Comparison of ENCODE assay signal across 1 cellular context in the genomic region with DNA sequence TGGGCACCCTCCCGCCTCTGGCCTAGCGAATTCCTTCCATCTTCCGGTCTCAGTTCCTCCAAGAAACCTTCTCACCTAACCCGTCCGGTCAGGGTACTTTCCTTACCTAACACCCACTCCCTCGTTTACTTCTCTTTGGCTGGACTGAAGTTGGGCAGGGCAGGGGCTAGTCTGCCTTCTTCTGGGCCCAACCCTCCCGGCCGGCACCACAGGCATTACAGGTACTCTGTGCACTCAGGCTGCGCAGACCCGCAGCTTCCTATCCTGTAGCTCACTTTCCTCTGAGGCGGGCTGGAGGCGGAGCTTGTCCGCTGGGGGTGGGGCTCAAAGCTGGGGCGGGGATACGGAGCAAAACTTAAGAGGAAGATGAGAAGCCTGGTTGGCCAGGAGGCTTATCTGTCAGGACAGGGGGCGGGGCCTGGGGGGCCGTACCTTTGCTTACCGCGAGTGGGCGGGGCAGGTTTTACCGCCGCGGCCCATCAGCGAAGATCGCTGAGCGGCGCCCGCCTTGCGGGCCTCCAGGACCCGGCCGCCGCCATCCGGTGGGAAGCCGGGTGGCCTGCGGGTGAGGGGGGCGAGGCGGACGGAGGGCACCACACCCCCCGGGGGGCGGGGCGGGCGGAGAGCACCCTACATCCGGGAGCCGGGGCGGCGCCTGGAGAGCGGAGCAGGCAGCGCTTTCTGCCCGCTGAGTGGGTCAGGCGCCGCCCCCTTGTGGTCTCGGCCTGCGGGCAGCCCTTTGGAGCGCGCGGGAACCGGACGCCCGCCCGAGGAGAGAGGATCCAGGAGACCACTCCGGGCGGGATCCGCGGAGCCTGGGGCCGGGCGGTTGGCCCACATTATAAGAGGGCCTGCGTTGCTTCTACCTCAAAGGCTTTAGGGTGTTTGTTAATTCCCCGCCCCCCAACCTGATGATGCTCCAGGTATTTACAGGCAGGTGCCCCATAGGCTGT.
TF ChIP-seq lines count a peak whose summit lies in the region.

No MANE protein-coding gene starts in this region.

TF ChIP-seq in HEK293, 187 proteins besides CTCF, POLR2A, EP300 and RAD21 (continued from another document):
- TF ChIP-seq ZNF654 (tag by site-specific recombination; IDR thresholded peaks at IDR 0.05; ENCODE audit: low read depth) (no peak; the same call in 1 of the 2 replicates), ZBTB8A (tag by site-specific recombination; IDR thresholded peaks at IDR 0.05) (peak; percentile 98), ZIC2 (tag by site-specific recombination; IDR thresholded peaks at IDR 0.05) (peak; percentile 71), RBAK (tag by site-specific recombination; IDR thresholded peaks at IDR 0.05) (no peak), ZNF223 (tag by site-specific recombination; IDR thresholded peaks at IDR 0.05) (0 out of 2 replicates have a peak, but pooled peaks have one; percentile 21), ZBTB20 (tag by site-specific recombination; IDR thresholded peaks at IDR 0.05) (peak; percentile 58), MZF1 (tag by site-specific recombination; IDR thresholded peaks at IDR 0.05; ENCODE audit: borderline replicate concordance) (no peak), ZNF76 (tag by site-specific recombination; IDR thresholded peaks at IDR 0.05; ENCODE audit: borderline replicate concordance, low read depth) (no peak), KLF10 (tag by site-specific recombination; IDR thresholded peaks at IDR 0.05) (peak; percentile 90), SCRT2 (tag by site-specific recombination; IDR thresholded peaks at IDR 0.05) (peak; percentile 74), ZNF214 (tag by site-specific recombination; IDR thresholded peaks at IDR 0.05; ENCODE audit: borderline replicate concordance) (no peak)
- TF ChIP-seq, protein P1, sequence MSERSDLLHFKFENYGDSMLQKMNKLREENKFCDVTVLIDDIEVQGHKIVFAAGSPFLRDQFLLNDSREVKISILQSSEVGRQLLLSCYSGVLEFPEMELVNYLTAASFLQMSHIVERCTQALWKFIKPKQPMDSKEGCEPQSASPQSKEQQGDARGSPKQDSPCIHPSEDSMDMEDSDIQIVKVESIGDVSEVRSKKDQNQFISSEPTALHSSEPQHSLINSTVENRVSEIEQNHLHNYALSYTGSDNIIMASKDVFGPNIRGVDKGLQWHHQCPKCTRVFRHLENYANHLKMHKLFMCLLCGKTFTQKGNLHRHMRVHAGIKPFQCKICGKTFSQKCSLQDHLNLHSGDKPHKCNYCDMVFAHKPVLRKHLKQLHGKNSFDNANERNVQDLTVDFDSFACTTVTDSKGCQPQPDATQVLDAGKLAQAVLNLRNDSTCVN (tag by site-specific recombination; optimal IDR thresholded peaks at IDR 0.05), result peak; percentile 49
